In the genomic region with DNA sequence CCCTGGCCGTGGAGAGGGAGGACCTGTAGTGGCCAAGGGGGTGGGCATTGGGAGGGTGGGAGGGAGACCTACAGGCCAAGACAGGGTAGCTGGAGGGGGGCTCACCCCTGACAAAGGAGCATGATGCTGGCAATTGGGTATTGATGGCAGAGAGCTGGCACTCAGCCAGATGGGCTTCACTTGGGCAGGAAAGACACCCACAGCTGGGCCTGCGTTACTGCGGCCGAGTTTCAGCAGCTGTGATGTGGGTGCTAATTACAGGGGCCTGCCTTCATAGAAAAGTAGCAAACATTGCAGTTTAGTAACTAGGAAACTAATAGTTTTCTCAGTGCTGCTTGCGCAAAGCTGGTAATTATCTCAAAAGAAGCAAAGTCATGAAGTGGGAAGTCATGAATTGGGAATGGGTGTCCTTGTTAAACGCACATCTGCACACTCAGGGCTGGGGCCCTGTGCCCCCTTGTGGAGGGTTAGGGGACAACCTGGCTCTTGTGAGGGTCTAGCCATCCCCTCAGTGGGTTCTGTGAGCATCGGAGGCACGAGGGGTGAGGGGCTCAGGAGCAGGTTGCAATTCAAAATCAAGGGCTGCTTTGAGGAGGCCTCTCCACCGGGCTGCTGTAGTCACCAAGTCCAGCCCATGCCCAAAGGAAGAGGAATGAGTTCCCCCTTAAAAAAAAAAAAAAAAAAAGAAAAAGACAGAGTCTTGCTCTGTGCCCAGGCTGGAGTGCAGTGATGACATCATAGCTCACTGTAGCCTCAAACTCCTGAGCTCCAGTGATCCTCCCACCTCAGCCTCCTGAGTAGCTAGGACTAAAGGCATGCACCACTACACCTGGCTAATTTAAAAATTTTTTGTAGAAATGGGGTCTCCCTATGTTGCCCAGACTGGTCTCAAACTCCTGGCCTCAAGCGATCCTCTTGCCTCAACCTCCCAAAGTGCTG, we compare ENCODE assay signal across 10 cellular contexts.
DNase-seq lines count a peak whose midpoint lies in the region; ATAC-seq and TF ChIP-seq lines count a peak whose summit lies in the region.
"Had no signal": no experiment of that assay in that cellular context is flagged by ENCODE, and none has a peak within 500 bp of the region (broad histone marks: within the 10 kb centered on the region; RNA-seq: fewer than 3 reads in every experiment).

No MANE protein-coding gene starts in this region.

- DNase-seq in NCI-H524 (lab: John Stamatoyannopoulos, UW) (peak; percentile 16 to 56), NCI-H524 treated with DMSO at 0.1 percent for 48 hours (lab: John Stamatoyannopoulos, UW) (no peak), NCI-H1105 (lab: John Stamatoyannopoulos, UW) (peak; percentile 69), cardiac fibroblast (ENCODE audit: low read depth in 2 of 2) (no peak), retinal pigment epithelial cell (ENCODE audit: low read depth) (no peak), superior temporal gyrus (ENCODE audit: extremely low spot score) (no peak)
- DNase-seq: activated CD4-positive, alpha-beta T cell treated with anti-CD3 and anti-CD28 coated beads, Interleukin-2, amount 50 U/mL, for 4 hours; CD4-positive, CD25-positive, alpha-beta regulatory T cell had no signal

- TF ChIP-seq CTCF in cardiac fibroblast (IDR thresholded peaks at IDR 0.05; ENCODE audit: low read depth, low read length) (peak; percentile 40), retinal pigment epithelial cell (conservative IDR thresholded peaks at IDR 0.05; ENCODE audit: low read depth, low read length) (peak; percentile 65)

- no peak for ATAC-seq in GM19324 (IDR thresholded peaks at IDR 0.05; ENCODE audit: low FRiP score, unreplicated experiment)
- no peak for ATAC-seq in HG03565 (IDR thresholded peaks at IDR 0.05; ENCODE audit: unreplicated experiment)

- H3K4me3 ChIP-seq in cardiac fibroblast (replicated peaks in 1 of 2; ENCODE audit: low read depth in 2 of 2, low read length in 2 of 2) (no peak overlapping the region), retinal pigment epithelial cell (ENCODE audit: low read length) (no peak overlapping the region)

Comparison
In these comparisons a context has a peak if more than half of its experiments do, and no peak if none do; other contexts are left out.
1. DNase-seq: peak in NCI-H524 (2 of 2) and NCI-H1105 (single experiment); none in NCI-H524 treated with DMSO at 0.1 percent for 48 hours (single experiment), cardiac fibroblast (0 of 2), retinal pigment epithelial cell (single experiment) and superior temporal gyrus (single experiment).